Comparison of ENCODE assay signal across 2 cellular contexts in genomic region chr4:150960079-150960478, GRCh38.
TF ChIP-seq lines count a peak whose summit lies in the region.

No MANE protein-coding gene starts in this region.

TF ChIP-seq in IMR-90, 13 proteins besides CTCF, POLR2A, EP300 and RAD21:
- TF ChIP-seq FOS (IDR thresholded peaks at IDR 0.05; ENCODE audit: low read depth, low read length) (no peak), NFE2L2 (IDR thresholded peaks at IDR 0.05; ENCODE audit: low read depth, low read length) (no peak), CEBPB (IDR thresholded peaks at IDR 0.05; ENCODE audit: low read depth, low read length) (no peak), RCOR1 (IDR thresholded peaks at IDR 0.05; ENCODE audit: insufficient replicate concordance, low read length) (no peak), RFX5 (IDR thresholded peaks at IDR 0.05; ENCODE audit: low read depth, low read length) (no peak), BHLHE40 (IDR thresholded peaks at IDR 0.05; ENCODE audit: low read depth, low read length) (no peak), USF2 (IDR thresholded peaks at IDR 0.05; ENCODE audit: low read depth, low read length) (no peak), MXI1 (IDR thresholded peaks at IDR 0.05; ENCODE audit: borderline replicate concordance, low read depth, low read length) (no peak), MAZ (IDR thresholded peaks at IDR 0.05; ENCODE audit: borderline replicate concordance, low read depth, low read length) (no peak), ELK1 (IDR thresholded peaks at IDR 0.05; ENCODE audit: borderline replicate concordance, low read depth, low read length) (no peak), SMC3 (IDR thresholded peaks at IDR 0.05; ENCODE audit: low read depth, low read length) (no peak)
TF ChIP-seq in IMR-90: peak in this region for 0.

TF ChIP-seq in GM12878, 131 proteins besides CTCF, POLR2A, EP300 and RAD21:
- no peak for TF ChIP-seq GABPA (IDR thresholded peaks at IDR 0.05; ENCODE audit: low read depth)
- TF ChIP-seq BMI1 (IDR thresholded peaks at IDR 0.05; ENCODE audit: borderline replicate concordance) = no peak
- TF ChIP-seq MEF2B (IDR thresholded peaks at IDR 0.05; ENCODE audit: partially characterized antibody, poor library complexity, severe bottlenecking) = no peak
- no peak for TF ChIP-seq MXI1 (IDR thresholded peaks at IDR 0.05; ENCODE audit: low read depth, low read length)
- no peak for TF ChIP-seq HSF1 (IDR thresholded peaks at IDR 0.05; ENCODE audit: low read depth, low read length)
- no peak for TF ChIP-seq TBL1XR1 (IDR thresholded peaks at IDR 0.05; ENCODE audit: low read depth, low read length)
- TF ChIP-seq NR2F1 (conservative IDR thresholded peaks at IDR 0.05) = no peak
- no peak for TF ChIP-seq HDAC2 (IDR thresholded peaks at IDR 0.05)
- no peak for TF ChIP-seq EGR1 (IDR thresholded peaks at IDR 0.05; ENCODE audit: borderline replicate concordance in 1 of 2, low read depth in 2 of 2, low read length in 2 of 2)
- no peak for TF ChIP-seq RAD51 (IDR thresholded peaks at IDR 0.05)
- no peak for TF ChIP-seq IKZF2 (IDR thresholded peaks at IDR 0.05)
- no peak for TF ChIP-seq ZNF274 (IDR thresholded peaks at IDR 0.05; ENCODE audit: insufficient read depth, insufficient read length)
- TF ChIP-seq IRF3 (IDR thresholded peaks at IDR 0.05) = no peak
- TF ChIP-seq SMC3 (IDR thresholded peaks at IDR 0.05; ENCODE audit: borderline replicate concordance, low read length) = no peak
- no peak for TF ChIP-seq CBFB (IDR thresholded peaks at IDR 0.05; ENCODE audit: low read depth)
- TF ChIP-seq REST (IDR thresholded peaks at IDR 0.05; ENCODE audit: low read depth, low read length) = no peak
- TF ChIP-seq NR2C2 (IDR thresholded peaks at IDR 0.05; ENCODE audit: borderline replicate concordance, control insufficient read depth, insufficient read length, low read depth) = no peak
- no peak for TF ChIP-seq HDGF (IDR thresholded peaks at IDR 0.05)
- TF ChIP-seq BCLAF1 (IDR thresholded peaks at IDR 0.05) = no peak
- TF ChIP-seq ZBTB33 (IDR thresholded peaks at IDR 0.05) = no peak
